9 cellular contexts compared by ENCODE assay signal in the genomic region with DNA sequence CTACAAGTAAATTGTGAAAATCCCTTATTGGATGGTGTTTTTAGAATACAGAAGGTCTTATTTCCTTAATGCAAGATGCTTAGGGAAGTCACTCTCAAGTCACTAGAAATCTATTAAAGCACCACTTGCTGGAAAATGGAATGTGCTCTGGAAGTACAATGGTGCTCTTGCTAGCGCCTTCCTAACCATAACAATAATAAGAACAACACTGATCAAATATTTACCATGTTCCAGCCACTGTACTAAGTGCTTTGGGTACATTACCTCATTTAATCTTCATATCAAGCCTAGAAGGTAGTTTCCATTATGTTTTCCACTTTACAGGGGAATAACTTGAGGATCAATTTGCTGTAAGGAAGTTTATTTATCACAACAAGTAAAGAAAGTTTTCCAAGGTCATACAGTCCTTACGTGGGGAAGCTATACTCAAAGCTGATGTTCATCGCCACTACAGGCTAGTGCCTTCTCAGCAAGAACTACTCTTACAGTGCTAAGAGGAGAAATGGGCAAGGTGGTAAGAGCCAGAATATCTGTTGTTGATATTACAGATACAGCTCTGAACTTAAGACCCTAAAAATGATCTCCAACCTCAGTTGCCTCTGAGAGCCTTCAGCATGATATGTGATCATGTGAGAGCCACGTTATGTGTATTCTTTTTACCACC. TPM values are rescaled to one million over a fixed set of nuclear protein-coding genes. Genes with fewer than 3 reads are reported as not detected.
"Had no signal": no experiment of that assay in that cellular context is flagged by ENCODE, and none has a peak within 500 bp of the region (broad histone marks: within the 10 kb centered on the region; RNA-seq: fewer than 3 reads in every experiment).

No MANE protein-coding gene starts in this region.

RNA-seq across cellular contexts. Expression of a gene that starts 22.1 kb away (rescaled TPM):
- total RNA-seq: OCI-LY7, PC-3, PC-9, Peyer's patch, RPMI7951, SJCRH30, SJSA1, SK-MEL-5 had no signal
- polyA plus RNA-seq: SK-N-SH had no signal
